Comparison of ENCODE assay signal across 8 cellular contexts in the genomic region with DNA sequence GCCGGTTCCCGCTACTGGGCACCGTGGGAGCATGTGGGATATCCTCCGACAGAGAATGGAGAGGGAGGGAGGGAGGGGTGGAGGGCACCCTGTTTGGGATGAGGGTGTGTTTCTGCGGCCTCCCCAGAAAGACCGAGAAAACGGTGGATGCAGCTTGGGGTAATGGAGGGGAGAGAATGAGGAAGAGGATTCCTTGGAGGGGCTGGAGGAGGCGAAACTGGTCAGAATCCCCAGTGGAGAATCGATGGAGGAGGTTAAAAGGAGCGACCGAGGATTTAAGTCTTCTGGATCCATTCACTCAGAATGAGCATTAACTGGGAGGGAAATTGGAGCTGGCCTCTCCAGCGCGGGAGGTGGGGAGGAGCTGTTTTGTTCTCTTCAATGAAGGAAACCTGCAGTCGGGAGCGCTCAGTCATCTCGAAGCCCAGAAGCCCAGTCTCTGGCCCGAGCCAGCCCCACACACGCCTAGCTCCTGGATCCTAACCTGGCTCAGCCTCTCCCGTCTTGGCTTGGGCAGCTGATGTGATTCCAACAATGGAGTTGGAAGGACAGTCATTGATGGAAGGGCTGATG. TPM values are rescaled to one million over a fixed set of nuclear protein-coding genes. Genes with fewer than 3 reads are reported as not detected.
DNase-seq lines count a peak whose midpoint lies in the region; ATAC-seq and TF ChIP-seq lines count a peak whose summit lies in the region.

No MANE protein-coding gene starts in this region.

- H3K4me3 Mint-ChIP-seq in Calu3 (ENCODE audit: low read depth, unreplicated experiment) = peak overlapping the region; percentile 97

- peaks cover 11% of the 10 kb centered on the region for H3K27me3 Mint-ChIP-seq in Calu3 (ENCODE audit: unreplicated experiment)

- DNase-seq in Calu3 = peak; percentile 4
- DNase-seq in M059J (ENCODE audit: low read depth) = peak; percentile 44
- DNase-seq in anterior cingulate cortex (lab: John Stamatoyannopoulos, UW) = peak in 31 of 58 donors; percentile 6 to 65 (median 24)
- no peak for DNase-seq in skeletal muscle cell (ENCODE audit: low read depth)
- no peak for DNase-seq in germinal center (ENCODE audit: low spot score)
- no peak for DNase-seq in dedifferentiated amniotic fluid mesenchymal stem cell (ENCODE audit: extremely low spot score)

- CTCF ChIA-PET in Calu3 (lab: Charles Lee) = interaction anchor here (0.6 to 2.3 kb wide), 5 partner anchors 20 to 898 kb away, joined by 3 to 23 read pairs (median 6); partner anchors contain the start of gene PIGH

- intact Hi-C loops in Calu3 (cut with micrococcal nuclease; ENCODE audit: unreplicated experiment) = no loop called here

- TF ChIP-seq CTCF in Calu3 (IDR thresholded peaks at IDR 0.05; ENCODE audit: unreplicated experiment) = no peak

- H3K36me3 Mint-ChIP-seq in Calu3 (ENCODE audit: insufficient read depth, unreplicated experiment) = peaks cover 20% of the 10 kb centered on the region

- peak overlapping the region; percentile 81 for H3K4me3 ChIP-seq in iPS-11a (ENCODE audit: low read depth, low read length)
- H3K4me3 ChIP-seq in skeletal muscle cell (ENCODE audit: low read depth, low read length) = peak overlapping the region; percentile 68

- no TSS peak for BruUV-seq in Calu3 (replicated peaks; lab: Mats Ljungman, UMichigan)

- H3K4me1 Mint-ChIP-seq in Calu3 (ENCODE audit: low read depth, unreplicated experiment) = peaks cover 21% of the 10 kb centered on the region

- H3K9me3 Mint-ChIP-seq in Calu3 (ENCODE audit: low read depth, unreplicated experiment) = no peaks in the 10 kb centered on the region

- peak overlapping the region; percentile 94 for H3K27ac Mint-ChIP-seq in Calu3 (ENCODE audit: unreplicated experiment)

- ATAC-seq in HG03039 (IDR thresholded peaks at IDR 0.05; ENCODE audit: unreplicated experiment) = no peak

RNA-seq across cellular contexts. Expression of gene ARG2, which starts 0.6 kb away (rescaled TPM):
- total RNA-seq in Calu3 (2022) = 11.2 and 18.4 TPM in 2 replicates
- total RNA-seq in M059J (2014; rRNA removed; shearing (Covaris generic)) = 22.6 and 26.4 TPM in 2 replicates

RNA-seq across cellular contexts. Expression of gene PIGH, which starts 20.2 kb away (rescaled TPM):
- 19.0 and 19.7 TPM in 2 replicates for total RNA-seq in Calu3 (2022)
- 23.2 and 32.8 TPM in 2 replicates for total RNA-seq in M059J (2014; rRNA removed; shearing (Covaris generic))

RNA-seq across cellular contexts. Expression of gene VTI1B, which starts 54.1 kb away (rescaled TPM):
- 70.3 and 75.5 TPM in 2 replicates for total RNA-seq in Calu3 (2022)
- 54.6 and 54.9 TPM in 2 replicates for total RNA-seq in M059J (2014; rRNA removed; shearing (Covaris generic))

Comparison
In these comparisons a context has a peak if more than half of its experiments do, and no peak if none do; other contexts are left out.
1. DNase-seq: peak in Calu3 (single experiment), M059J (single experiment) and anterior cingulate cortex (31 of 58); none in skeletal muscle cell (single experiment), germinal center (single experiment) and dedifferentiated amniotic fluid mesenchymal stem cell (single experiment).